1 cellular context compared by ENCODE assay signal in the genomic region with DNA sequence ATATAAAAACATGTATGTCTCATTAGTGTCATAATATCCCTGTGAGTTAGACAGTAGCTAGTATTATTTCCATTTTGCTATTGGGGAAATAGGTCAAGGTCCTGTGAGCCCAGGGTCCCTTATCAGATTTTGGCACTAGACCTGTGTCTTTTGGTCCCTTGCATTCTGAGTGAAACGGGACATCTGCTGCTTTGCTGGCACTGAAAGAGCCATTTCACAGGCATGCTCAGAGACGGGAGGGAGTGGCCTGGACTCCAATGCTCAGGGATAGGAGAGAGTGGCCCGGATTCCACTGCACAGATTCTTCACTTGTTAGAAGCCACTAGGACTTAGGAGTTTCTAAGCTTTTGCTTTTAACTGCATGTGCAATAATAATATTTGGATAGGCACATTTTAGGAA.
TF ChIP-seq lines count a peak whose summit lies in the region.

No MANE protein-coding gene starts in this region.

TF ChIP-seq in IMR-90, 13 proteins besides CTCF, POLR2A, EP300 and RAD21 (continued from another document):
- TF ChIP-seq, protein P1, sequence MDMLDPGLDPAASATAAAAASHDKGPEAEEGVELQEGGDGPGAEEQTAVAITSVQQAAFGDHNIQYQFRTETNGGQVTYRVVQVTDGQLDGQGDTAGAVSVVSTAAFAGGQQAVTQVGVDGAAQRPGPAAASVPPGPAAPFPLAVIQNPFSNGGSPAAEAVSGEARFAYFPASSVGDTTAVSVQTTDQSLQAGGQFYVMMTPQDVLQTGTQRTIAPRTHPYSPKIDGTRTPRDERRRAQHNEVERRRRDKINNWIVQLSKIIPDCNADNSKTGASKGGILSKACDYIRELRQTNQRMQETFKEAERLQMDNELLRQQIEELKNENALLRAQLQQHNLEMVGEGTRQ (IDR thresholded peaks at IDR 0.05; ENCODE audit: low read depth, low read length), result no peak
- no peak for TF ChIP-seq CHD1 (IDR thresholded peaks at IDR 0.05; ENCODE audit: low read depth, low read length)
- TF ChIP-seq NFE2L2 (IDR thresholded peaks at IDR 0.05; ENCODE audit: low read depth, low read length), result no peak
- no peak for TF ChIP-seq CEBPB (IDR thresholded peaks at IDR 0.05; ENCODE audit: low read depth, low read length)
- no peak for TF ChIP-seq FOS (IDR thresholded peaks at IDR 0.05; ENCODE audit: low read depth, low read length)
- TF ChIP-seq RFX5 (IDR thresholded peaks at IDR 0.05; ENCODE audit: low read depth, low read length), result no peak
- TF ChIP-seq, protein P2, sequence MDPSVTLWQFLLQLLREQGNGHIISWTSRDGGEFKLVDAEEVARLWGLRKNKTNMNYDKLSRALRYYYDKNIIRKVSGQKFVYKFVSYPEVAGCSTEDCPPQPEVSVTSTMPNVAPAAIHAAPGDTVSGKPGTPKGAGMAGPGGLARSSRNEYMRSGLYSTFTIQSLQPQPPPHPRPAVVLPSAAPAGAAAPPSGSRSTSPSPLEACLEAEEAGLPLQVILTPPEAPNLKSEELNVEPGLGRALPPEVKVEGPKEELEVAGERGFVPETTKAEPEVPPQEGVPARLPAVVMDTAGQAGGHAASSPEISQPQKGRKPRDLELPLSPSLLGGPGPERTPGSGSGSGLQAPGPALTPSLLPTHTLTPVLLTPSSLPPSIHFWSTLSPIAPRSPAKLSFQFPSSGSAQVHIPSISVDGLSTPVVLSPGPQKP (IDR thresholded peaks at IDR 0.05; ENCODE audit: borderline replicate concordance, low read depth, low read length), result no peak
